In genomic region chr5:105977163-105977562, GRCh38 we compare ENCODE assay signal across 27 cellular contexts.
"Had no signal": no experiment of that assay in that cellular context is flagged by ENCODE, and none has a peak within 500 bp of the region (broad histone marks: within the 10 kb centered on the region; RNA-seq: fewer than 3 reads in every experiment).

No MANE protein-coding gene starts in this region.

- H3K4me3 ChIP-seq: left lung, lung, psoas muscle, right atrium auricular region, right lobe of liver, stomach, testis, thyroid gland, transverse colon, uterus had no signal

- H3K36me3 ChIP-seq: left lung, neutrophil, right atrium auricular region, right lobe of liver, stomach, thyroid gland, transverse colon, uterus had no signal

- H3K27me3 ChIP-seq: left lung, neutrophil, right atrium auricular region, right lobe of liver, stomach, testis, thyroid gland, transverse colon, uterus had no signal

- H3K27ac Mint-ChIP-seq: immature natural killer cell; naive thymus-derived CD8-positive, alpha-beta T cell; nephron; stimulated activated naive B cell treated with anti-CD40 and anti-IgM and Interleukin-4, amounts not matched to agents 10 μg/mL and 1 μg/mL and 100 μg/mL, for 72 hours had no signal

- H3K36me3 Mint-ChIP-seq: immature natural killer cell; naive thymus-derived CD8-positive, alpha-beta T cell; stimulated activated naive B cell treated with anti-CD40 and anti-IgM and Interleukin-4, amounts not matched to agents 10 μg/mL and 1 μg/mL and 100 μg/mL, for 72 hours had no signal

- ATAC-seq: left colon; left lung; naive thymus-derived CD8-positive, alpha-beta T cell; psoas muscle; right lobe of liver; stimulated activated naive B cell treated with anti-CD40 and anti-IgM and Interleukin-4, amounts not matched to agents 10 μg/mL and 1 μg/mL and 100 μg/mL, for 72 hours; stimulated activated naive CD8-positive, alpha-beta T cell treated with anti-CD3 and anti-CD28 coated beads, Interleukin-15, Interleukin-2, amounts not matched to agents 100 U/mL and 50 U/mL, for 24 hours had no signal

- H3K9me3 Mint-ChIP-seq: nephron, neural crest cell had no signal

- H3K9me3 ChIP-seq: neutrophil, psoas muscle, right atrium auricular region, right lobe of liver, stomach, testis, thyroid gland, transverse colon, uterus had no signal

- H2AFZ ChIP-seq: parathyroid adenoma had no signal

- H3K4me1 ChIP-seq: left lung, parathyroid adenoma, psoas muscle, right atrium auricular region, right lobe of liver, stomach, testis, thyroid gland, transverse colon, uterus had no signal

- H3K4me1 Mint-ChIP-seq: immature natural killer cell; naive thymus-derived CD8-positive, alpha-beta T cell; nephron; neural crest cell; stimulated activated naive B cell treated with anti-CD40 and anti-IgM and Interleukin-4, amounts not matched to agents 10 μg/mL and 1 μg/mL and 100 μg/mL, for 72 hours had no signal

- H3K4me3 Mint-ChIP-seq: immature natural killer cell; naive thymus-derived CD8-positive, alpha-beta T cell; nephron; neural crest cell; stimulated activated naive B cell treated with anti-CD40 and anti-IgM and Interleukin-4, amounts not matched to agents 10 μg/mL and 1 μg/mL and 100 μg/mL, for 72 hours had no signal

- H3K27ac ChIP-seq: left lung, neutrophil, parathyroid adenoma, psoas muscle, right atrium auricular region, right lobe of liver, stomach, testis, thyroid gland, transverse colon, uterus had no signal

- H3K79me2 ChIP-seq: parathyroid adenoma had no signal

- DNase-seq: hypothalamus; immature natural killer cell; kidney; left colon; left lung; mesendoderm; naive thymus-derived CD8-positive, alpha-beta T cell; occipital lobe; psoas muscle; right lobe of liver; stimulated activated CD4-positive, alpha-beta T cell treated with anti-CD3 and anti-CD28 coated beads, Interleukin-12 subunit alpha, Interleukin-12 subunit beta, amount 100 ng/mL, for 4 hours; stimulated activated CD4-positive, alpha-beta T cell treated with anti-CD3 and anti-CD28 coated beads, Interleukin-15, amount 100 ng/mL, for 24 hours; stimulated activated CD4-positive, alpha-beta T cell treated with anti-CD3 and anti-CD28 coated beads, Interleukin-2, amount 100 ng/mL, for 24 hours; stimulated activated CD4-positive, alpha-beta T cell treated with anti-CD3 and anti-CD28 coated beads, Interleukin-4, amount 100 ng/mL, for 1 hour; stimulated activated naive B cell treated with anti-CD40 and anti-IgM and Interleukin-4, amounts not matched to agents 10 μg/mL and 1 μg/mL and 100 μg/mL, for 72 hours; stimulated activated naive CD8-positive, alpha-beta T cell treated with anti-CD3 and anti-CD28 coated beads, Interleukin-15, Interleukin-2, amounts not matched to agents 100 U/mL and 50 U/mL, for 24 hours; stomach; testis; thyroid gland; transverse colon; uterus had no signal

- H3K27me3 Mint-ChIP-seq: naive thymus-derived CD8-positive, alpha-beta T cell; stimulated activated naive B cell treated with anti-CD40 and anti-IgM and Interleukin-4, amounts not matched to agents 10 μg/mL and 1 μg/mL and 100 μg/mL, for 72 hours had no signal
